Comparison of ENCODE assay signal across 1 cellular context in genomic region chr3:39407259-39407629, GRCh38.
TF ChIP-seq lines count a peak whose summit lies in the region.

No MANE protein-coding gene starts in this region.

TF ChIP-seq in K562, 482 proteins besides CTCF, POLR2A, EP300 and RAD21 (continued from another document):
- TF ChIP-seq, protein P1, sequence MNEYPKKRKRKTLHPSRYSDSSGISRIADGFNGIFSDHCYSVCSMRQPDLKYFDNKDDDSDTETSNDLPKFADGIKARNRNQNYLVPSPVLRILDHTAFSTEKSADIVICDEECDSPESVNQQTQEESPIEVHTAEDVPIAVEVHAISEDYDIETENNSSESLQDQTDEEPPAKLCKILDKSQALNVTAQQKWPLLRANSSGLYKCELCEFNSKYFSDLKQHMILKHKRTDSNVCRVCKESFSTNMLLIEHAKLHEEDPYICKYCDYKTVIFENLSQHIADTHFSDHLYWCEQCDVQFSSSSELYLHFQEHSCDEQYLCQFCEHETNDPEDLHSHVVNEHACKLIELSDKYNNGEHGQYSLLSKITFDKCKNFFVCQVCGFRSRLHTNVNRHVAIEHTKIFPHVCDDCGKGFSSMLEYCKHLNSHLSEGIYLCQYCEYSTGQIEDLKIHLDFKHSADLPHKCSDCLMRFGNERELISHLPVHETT (CRISPR knock-in tag; conservative IDR thresholded peaks at IDR 0.05 in 1 of 2, IDR thresholded peaks at IDR 0.05 in 1 of 2), result no peak
- TF ChIP-seq SMAD3 (CRISPR knock-in tag; conservative IDR thresholded peaks at IDR 0.05), result 0 out of 2 replicates have a peak, but pooled peaks have one; percentile 5
- TF ChIP-seq PRPF4 (IDR thresholded peaks at IDR 0.05; ENCODE audit: insufficient read depth, low read depth, low read length, poor library complexity, severe bottlenecking), result no peak
- no peak for TF ChIP-seq PHB (CRISPR knock-in tag; IDR thresholded peaks at IDR 0.05)
- no peak for TF ChIP-seq CEBPG (CRISPR knock-in tag; IDR thresholded peaks at IDR 0.05)
- TF ChIP-seq CEBPG (tag; conservative IDR thresholded peaks at IDR 0.05 in 1 of 2, IDR thresholded peaks at IDR 0.05 in 1 of 2), result no peak
- no peak for TF ChIP-seq ARID4B (CRISPR knock-in tag; IDR thresholded peaks at IDR 0.05)
- no peak for TF ChIP-seq ZNF197 (CRISPR knock-in tag; IDR thresholded peaks at IDR 0.05; ENCODE audit: low read depth)
- TF ChIP-seq MTA2 (IDR thresholded peaks at IDR 0.05; ENCODE audit: low read depth), result no peak
- TF ChIP-seq ZKSCAN8 (CRISPR knock-in tag; IDR thresholded peaks at IDR 0.05), result 0 out of 2 replicates have a peak, but pooled peaks have one; percentile 17
- TF ChIP-seq SIN3A (IDR thresholded peaks at IDR 0.05; ENCODE audit: borderline replicate concordance in 2 of 2, control insufficient read depth in 1 of 2, low read depth in 2 of 2, low read length in 2 of 2), result 0 out of 4 replicates have a peak, but pooled peaks of 1 of the 2 experiments have one; percentile 23
- no peak for TF ChIP-seq CHCHD3 (CRISPR knock-in tag; IDR thresholded peaks at IDR 0.05)
- peak; percentile 30; the same call in 1 of the 2 replicates for TF ChIP-seq HBP1 (CRISPR knock-in tag; IDR thresholded peaks at IDR 0.05)
- 0 out of 2 replicates have a peak, but pooled peaks have one; percentile 11 for TF ChIP-seq NR1H2 (CRISPR knock-in tag; IDR thresholded peaks at IDR 0.05)
- TF ChIP-seq HIVEP1 (CRISPR knock-in tag; IDR thresholded peaks at IDR 0.05), result no peak
- TF ChIP-seq DEAF1 (CRISPR knock-in tag; IDR thresholded peaks at IDR 0.05), result no peak
- TF ChIP-seq ZNF644 (tag; IDR thresholded peaks at IDR 0.05; ENCODE audit: low read depth), result peak; percentile 8; the same call in 1 of the 2 replicates
- TF ChIP-seq, protein P2, sequence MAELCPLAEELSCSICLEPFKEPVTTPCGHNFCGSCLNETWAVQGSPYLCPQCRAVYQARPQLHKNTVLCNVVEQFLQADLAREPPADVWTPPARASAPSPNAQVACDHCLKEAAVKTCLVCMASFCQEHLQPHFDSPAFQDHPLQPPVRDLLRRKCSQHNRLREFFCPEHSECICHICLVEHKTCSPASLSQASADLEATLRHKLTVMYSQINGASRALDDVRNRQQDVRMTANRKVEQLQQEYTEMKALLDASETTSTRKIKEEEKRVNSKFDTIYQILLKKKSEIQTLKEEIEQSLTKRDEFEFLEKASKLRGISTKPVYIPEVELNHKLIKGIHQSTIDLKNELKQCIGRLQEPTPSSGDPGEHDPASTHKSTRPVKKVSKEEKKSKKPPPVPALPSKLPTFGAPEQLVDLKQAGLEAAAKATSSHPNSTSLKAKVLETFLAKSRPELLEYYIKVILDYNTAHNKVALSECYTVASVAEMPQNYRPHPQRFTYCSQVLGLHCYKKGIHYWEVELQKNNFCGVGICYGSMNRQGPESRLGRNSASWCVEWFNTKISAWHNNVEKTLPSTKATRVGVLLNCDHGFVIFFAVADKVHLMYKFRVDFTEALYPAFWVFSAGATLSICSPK (IDR thresholded peaks at IDR 0.05; ENCODE audit: borderline replicate concordance), result no peak
- TF ChIP-seq, protein P3, sequence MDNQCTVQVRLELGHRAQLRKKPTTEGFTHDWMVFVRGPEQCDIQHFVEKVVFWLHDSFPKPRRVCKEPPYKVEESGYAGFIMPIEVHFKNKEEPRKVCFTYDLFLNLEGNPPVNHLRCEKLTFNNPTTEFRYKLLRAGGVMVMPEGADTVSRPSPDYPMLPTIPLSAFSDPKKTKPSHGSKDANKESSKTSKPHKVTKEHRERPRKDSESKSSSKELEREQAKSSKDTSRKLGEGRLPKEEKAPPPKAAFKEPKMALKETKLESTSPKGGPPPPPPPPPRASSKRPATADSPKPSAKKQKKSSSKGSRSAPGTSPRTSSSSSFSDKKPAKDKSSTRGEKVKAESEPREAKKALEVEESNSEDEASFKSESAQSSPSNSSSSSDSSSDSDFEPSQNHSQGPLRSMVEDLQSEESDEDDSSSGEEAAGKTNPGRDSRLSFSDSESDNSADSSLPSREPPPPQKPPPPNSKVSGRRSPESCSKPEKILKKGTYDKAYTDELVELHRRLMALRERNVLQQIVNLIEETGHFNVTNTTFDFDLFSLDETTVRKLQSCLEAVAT (IDR thresholded peaks at IDR 0.05), result no peak
- TF ChIP-seq ADNP (tag; IDR thresholded peaks at IDR 0.05), result no peak
- TF ChIP-seq ZNF766 (CRISPR knock-in tag; conservative IDR thresholded peaks at IDR 0.05), result no peak
- TF ChIP-seq DNMT1 (IDR thresholded peaks at IDR 0.05), result 0 out of 2 replicates have a peak, but pooled peaks have one; percentile 4
- TF ChIP-seq, protein P4, sequence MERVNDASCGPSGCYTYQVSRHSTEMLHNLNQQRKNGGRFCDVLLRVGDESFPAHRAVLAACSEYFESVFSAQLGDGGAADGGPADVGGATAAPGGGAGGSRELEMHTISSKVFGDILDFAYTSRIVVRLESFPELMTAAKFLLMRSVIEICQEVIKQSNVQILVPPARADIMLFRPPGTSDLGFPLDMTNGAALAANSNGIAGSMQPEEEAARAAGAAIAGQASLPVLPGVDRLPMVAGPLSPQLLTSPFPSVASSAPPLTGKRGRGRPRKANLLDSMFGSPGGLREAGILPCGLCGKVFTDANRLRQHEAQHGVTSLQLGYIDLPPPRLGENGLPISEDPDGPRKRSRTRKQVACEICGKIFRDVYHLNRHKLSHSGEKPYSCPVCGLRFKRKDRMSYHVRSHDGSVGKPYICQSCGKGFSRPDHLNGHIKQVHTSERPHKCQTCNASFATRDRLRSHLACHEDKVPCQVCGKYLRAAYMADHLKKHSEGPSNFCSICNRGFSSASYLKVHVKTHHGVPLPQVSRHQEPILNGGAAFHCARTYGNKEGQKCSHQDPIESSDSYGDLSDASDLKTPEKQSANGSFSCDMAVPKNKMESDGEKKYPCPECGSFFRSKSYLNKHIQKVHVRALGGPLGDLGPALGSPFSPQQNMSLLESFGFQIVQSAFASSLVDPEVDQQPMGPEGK (CRISPR knock-in tag; IDR thresholded peaks at IDR 0.05; ENCODE audit: borderline replicate concordance), result no peak
- TF ChIP-seq SREBF1 (IDR thresholded peaks at IDR 0.05; ENCODE audit: borderline replicate concordance, low read depth, low read length), result no peak
- TF ChIP-seq HMG20B (CRISPR knock-in tag; IDR thresholded peaks at IDR 0.05), result 0 out of 2 replicates have a peak, but pooled peaks have one; percentile 63
